36 cellular contexts compared by ENCODE assay signal in the genomic region with DNA sequence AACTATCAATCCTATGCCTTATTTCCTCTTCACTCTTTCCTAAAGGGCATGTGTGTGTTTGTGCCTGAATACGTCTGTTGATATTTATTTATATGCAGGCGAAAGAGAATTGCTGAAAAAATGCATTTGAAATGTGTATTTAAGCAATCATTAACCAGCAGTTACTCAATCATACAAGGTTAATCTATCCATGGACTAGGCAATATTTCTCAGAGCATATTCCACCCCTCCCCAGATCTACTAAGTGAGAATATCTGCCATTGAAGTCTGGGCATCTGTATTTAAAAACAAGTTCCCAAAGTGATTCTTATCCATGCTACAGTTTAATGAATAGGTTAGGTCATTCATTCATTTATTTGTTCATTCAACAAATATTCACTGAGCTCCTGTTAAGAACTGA.
"Had no signal": no experiment of that assay in that cellular context is flagged by ENCODE, and none has a peak within 500 bp of the region (broad histone marks: within the 10 kb centered on the region; RNA-seq: fewer than 3 reads in every experiment).

No MANE protein-coding gene starts in this region.

- H3K9ac ChIP-seq: KMS-11 had no signal

- DNase-seq: Karpas-422, Kasumi-1, MG63, MM.1S, MV-4-11, NCI-H1048, NCI-H1092, NCI-H1092 treated with DMSO at 0.1 percent for 48 hours, NCI-H1105, NCI-H1105 treated with DMSO at 0.1 percent for 48 hours, NCI-H1417, NCI-H1417 treated with DMSO at 0.1 percent for 48 hours, NCI-H1436, NCI-H1436 treated with DMSO at 0.1 percent for 48 hours, NCI-H146, NCI-H1694, NCI-H1694 treated with DMSO at 0.1 percent for 48 hours, NCI-H187, NCI-H187 treated with DMSO at 0.1 percent for 48 hours, NCI-H1930, NCI-H2029, NCI-H2029 treated with DMSO at 0.1 percent for 48 hours, NCI-H2081, NCI-H2081 treated with DMSO at 0.1 percent for 48 hours, NCI-H2107, NCI-H2171, NCI-H2171 treated with DMSO at 0.1 percent for 48 hours, NCI-H2227 treated with DMSO at 0.1 percent for 48 hours, NCI-H226, NCI-H345, NCI-H446, NCI-H446 treated with DMSO at 0.1 percent for 48 hours, NCI-H510A, NCI-H510A treated with DMSO at 0.1 percent for 48 hours, NCI-H524 had no signal

- H3K4me2 ChIP-seq: KMS-11 had no signal

- H3K4me3 ChIP-seq: MG63 had no signal

- H3K27me3 ChIP-seq: MG63 had no signal

- H3K36me3 ChIP-seq: MG63 had no signal

- H3K27ac ChIP-seq: KMS-11 had no signal
